Comparison of ENCODE assay signal across 3 cellular contexts in the genomic region with DNA sequence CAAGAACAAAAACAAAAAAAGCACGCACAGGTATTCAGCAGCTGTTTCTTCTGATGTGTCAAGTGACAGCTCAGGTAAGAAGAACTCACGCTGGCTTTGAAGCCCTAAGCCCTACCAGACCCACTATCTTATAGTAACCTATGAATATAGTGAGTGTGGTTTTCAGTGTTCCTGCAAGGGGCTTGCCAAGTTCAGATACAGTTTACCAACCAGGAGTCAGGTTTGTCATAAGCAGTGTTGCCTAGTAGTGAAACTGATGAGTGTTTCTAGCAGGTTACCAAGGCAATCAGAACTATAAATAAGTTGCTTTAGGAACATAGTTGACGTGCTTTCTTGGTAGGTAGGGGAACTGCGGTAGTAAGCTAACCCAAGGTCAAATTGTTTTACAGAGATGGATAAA. TPM values are rescaled to one million over a fixed set of nuclear protein-coding genes. Genes with fewer than 3 reads are reported as not detected.
"Had no signal": no experiment of that assay in that cellular context is flagged by ENCODE, and none has a peak within 500 bp of the region (broad histone marks: within the 10 kb centered on the region; RNA-seq: fewer than 3 reads in every experiment).

No MANE protein-coding gene starts in this region.

RNA-seq across cellular contexts. Expression of a gene that starts 43.4 kb away (rescaled TPM):
- total RNA-seq: MCF 10A, PC-9, SK-MEL-5 had no signal
